In genomic region chr4:109701566-109702399, GRCh38 we compare ENCODE assay signal across 8 cellular contexts.
DNase-seq lines count a peak whose midpoint lies in the region; ATAC-seq and TF ChIP-seq lines count a peak whose summit lies in the region.

No MANE protein-coding gene starts in this region.

- no peaks in the 10 kb centered on the region for H3K9me3 Mint-ChIP-seq in effector memory CD8-positive, alpha-beta T cell
- H3K9me3 Mint-ChIP-seq in nephron = no peaks in the 10 kb centered on the region

- peaks cover 12% of the 10 kb centered on the region for H3K36me3 Mint-ChIP-seq in effector memory CD8-positive, alpha-beta T cell (ENCODE audit: insufficient read depth)
- H3K36me3 Mint-ChIP-seq in nephron (ENCODE audit: low read depth) = peaks cover 40% of the 10 kb centered on the region

- TF ChIP-seq CTCF in nephron (IDR thresholded peaks at IDR 0.05; ENCODE audit: unreplicated experiment in 3 of 3) = no peak

- H3K4me3 Mint-ChIP-seq in effector memory CD8-positive, alpha-beta T cell = peak overlapping the region; percentile 93 to 97
- H3K4me3 Mint-ChIP-seq in nephron = peak overlapping the region; percentile 88 to 93 (median 89)

- ATAC-seq in effector memory CD8-positive, alpha-beta T cell (replicated peaks) = no peak
- ATAC-seq in HG03196 (IDR thresholded peaks at IDR 0.05; ENCODE audit: unreplicated experiment) = no peak

- peak overlapping the region; percentile 91 for H3K27ac Mint-ChIP-seq in effector memory CD8-positive, alpha-beta T cell
- peak overlapping the region; percentile 96 to 98 (median 98) for H3K27ac Mint-ChIP-seq in nephron

- H3K27me3 Mint-ChIP-seq in effector memory CD8-positive, alpha-beta T cell = no peaks in the 10 kb centered on the region
- no peaks in the 10 kb centered on the region for H3K27me3 Mint-ChIP-seq in nephron (ENCODE audit: low read depth)

- peaks cover 26 to 33% of the 10 kb centered on the region in 2 donors for H3K4me1 Mint-ChIP-seq in effector memory CD8-positive, alpha-beta T cell (ENCODE audit: low read depth in 2 of 2)
- H3K4me1 Mint-ChIP-seq in nephron = peaks cover 30% of the 10 kb centered on the region

- peak; percentile 18 for DNase-seq in DMS53 (lab: John Stamatoyannopoulos, UW)
- DNase-seq in DMS53 treated with DMSO at 0.1 percent for 48 hours (lab: John Stamatoyannopoulos, UW; ENCODE audit: unreplicated experiment) = no peak
- peak; percentile 52 to 75 for DNase-seq in NCI-H526 (lab: John Stamatoyannopoulos, UW)
- no peak for DNase-seq in effector memory CD8-positive, alpha-beta T cell
- DNase-seq in germinal center (ENCODE audit: low spot score) = no peak
- DNase-seq in stimulated activated CD4-positive, alpha-beta T cell treated with anti-CD3 and anti-CD28 coated beads, Interleukin-4, amount 100 ng/mL, for 24 hours = no peak

Comparison
In these comparisons a context has a peak if more than half of its experiments do, and no peak if none do; other contexts are left out.
1. DNase-seq: peak in DMS53 (single experiment) and NCI-H526 (2 of 2); none in DMS53 treated with DMSO at 0.1 percent for 48 hours (single experiment), effector memory CD8-positive, alpha-beta T cell (0 of 3), germinal center (single experiment) and stimulated activated CD4-positive, alpha-beta T cell treated with anti-CD3 and anti-CD28 coated beads, Interleukin-4, amount 100 ng/mL, for 24 hours (single experiment).